Comparison of ENCODE assay signal across 8 cellular contexts in the genomic region with DNA sequence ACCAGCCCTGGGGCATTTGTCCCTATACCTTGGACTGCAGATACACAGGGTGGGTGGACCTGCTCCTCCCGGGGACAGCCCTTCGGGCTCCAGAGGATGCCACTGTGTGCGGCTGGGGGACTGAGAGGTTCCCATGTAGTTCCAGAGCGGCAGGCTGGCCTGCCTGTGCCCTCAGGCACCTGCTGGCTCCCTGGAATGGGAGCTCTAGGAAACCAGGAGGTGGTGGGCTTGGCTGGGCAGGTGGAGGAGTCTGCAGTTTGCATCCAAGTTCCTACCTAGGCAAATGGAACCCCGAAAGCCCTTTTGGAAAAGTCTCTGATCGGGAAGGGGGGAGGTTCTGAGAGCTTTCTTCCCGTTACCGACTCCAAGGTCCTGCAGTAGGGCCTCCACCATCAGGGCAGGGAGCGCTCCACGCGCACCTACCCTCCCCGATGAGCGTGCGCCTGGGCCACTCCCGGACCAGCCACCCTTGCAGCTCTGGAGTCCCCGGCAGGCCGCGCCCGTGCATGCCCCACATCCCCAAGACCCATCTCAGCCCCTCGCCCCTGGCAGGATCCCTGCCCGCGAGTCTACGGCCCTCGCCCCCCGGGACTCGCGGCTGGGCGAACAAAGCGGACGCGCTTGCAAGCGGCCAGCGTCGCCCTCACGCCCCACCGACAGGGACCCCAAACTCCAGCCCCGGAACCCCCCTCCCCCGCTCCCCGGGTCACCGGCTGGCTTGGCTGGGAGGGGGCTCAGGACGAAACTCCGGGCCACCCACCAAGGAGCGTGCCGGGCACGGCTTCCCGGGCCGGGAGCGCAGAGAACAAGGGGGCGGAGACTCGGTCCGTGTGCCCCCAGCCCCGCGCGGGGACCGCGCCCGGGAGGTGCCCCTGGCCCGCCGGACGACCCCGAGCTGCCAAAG. TPM values are rescaled to one million over a fixed set of nuclear protein-coding genes. Genes with fewer than 3 reads are reported as not detected.
A peak's percentile ranks its signal among the peaks of the same experiment; 100 is the strongest.
DNase-seq lines count a peak whose midpoint lies in the region; ATAC-seq, FAIRE-seq and TF ChIP-seq lines count a peak whose summit lies in the region.

No MANE protein-coding gene starts in this region.

- no peaks in the 10 kb centered on the region for H3K36me3 ChIP-seq in PC-3 (ENCODE audit: low read depth, low read length)
- no peaks in the 10 kb centered on the region for H3K36me3 ChIP-seq in endothelial cell of umbilical vein (ENCODE audit: control insufficient read depth in 2 of 2, extremely low read depth in 1 of 2, insufficient read depth in 2 of 2, low read length in 2 of 2)

- CTCF ChIA-PET in PC-3 (lab: Charles Lee) (interaction anchor here (0.6 kb wide), 2 partner anchors 41 to 332 kb away, joined by 3 read pairs; a partner anchor contains a TSS), endothelial cell of umbilical vein (lab: Charles Lee) (interaction anchor here (0.7 to 2.3 kb wide), 8 partner anchors 13 to 96 kb away, joined by 3 to 7 read pairs (median 4); no protein-coding TSS in a partner anchor)

- no peaks in the 10 kb centered on the region for H4K20me1 ChIP-seq in PC-3 (ENCODE audit: low read length)
- no peaks in the 10 kb centered on the region for H4K20me1 ChIP-seq in endothelial cell of umbilical vein (replicated peaks; ENCODE audit: control insufficient read depth, extremely low read depth, insufficient read depth, low read length)

- H3K9me3 ChIP-seq in PC-3 (ENCODE audit: low read length) (no peaks in the 10 kb centered on the region), endothelial cell of umbilical vein (replicated peaks; ENCODE audit: control insufficient read depth, insufficient read depth, low read length) (no peaks in the 10 kb centered on the region)

- no peaks in the 10 kb centered on the region for H3K9me3 Mint-ChIP-seq in nephron

- peak overlapping the region in 1 of 3 experiments; percentile 50 for H3K27ac Mint-ChIP-seq in nephron

- H3K4me1 Mint-ChIP-seq in nephron, result peaks cover 30% of the 10 kb centered on the region

- dilution Hi-C loops in endothelial cell of umbilical vein (cut with MboI; ENCODE audit: extremely low pct_ligation_motif_present, low sequenced_read_pairs), result no loop called here

- peaks cover 35% of the 10 kb centered on the region for H3K4me1 ChIP-seq in PC-3 (ENCODE audit: insufficient read depth, low read length)
- H3K4me1 ChIP-seq in endothelial cell of umbilical vein (ENCODE audit: control insufficient read depth, extremely low read depth, insufficient read depth, low read length), result peaks cover 37% of the 10 kb centered on the region

- BruUV-seq in PC-3 (replicated peaks; lab: Mats Ljungman, UMichigan), result no TSS peak
- BruUV-seq in endothelial cell of umbilical vein (replicated peaks; lab: Mats Ljungman, UMichigan), result no TSS peak

- H3K4me3 Mint-ChIP-seq in nephron, result peak overlapping the region; percentile 84 to 86 (median 85)

- peak overlapping the region; percentile 60 for H3K9ac ChIP-seq in PC-3 (ENCODE audit: low read length)
- peak overlapping the region; percentile 38 for H3K9ac ChIP-seq in endothelial cell of umbilical vein (replicated peaks; ENCODE audit: extremely low read depth, insufficient read depth, low read length)

- H3K4me2 ChIP-seq in PC-3 (ENCODE audit: low read length) (peak overlapping the region; percentile 97), endothelial cell of umbilical vein (ENCODE audit: insufficient read depth, low read length) (peak overlapping the region; percentile 47)

- no peaks in the 10 kb centered on the region for H3F3A ChIP-seq in PC-3 (ENCODE audit: low read length, unreplicated experiment)

- no peak for TF ChIP-seq CTCF in PC-3 (conservative IDR thresholded peaks at IDR 0.05; ENCODE audit: low read depth, low read length)
- no peak for TF ChIP-seq CTCF in endothelial cell of umbilical vein (IDR thresholded peaks at IDR 0.05; ENCODE audit: extremely low read depth in 1 of 2, insufficient read depth in 1 of 2, low read depth in 1 of 2, low read length in 2 of 2)
- no peak for TF ChIP-seq CTCF in nephron (IDR thresholded peaks at IDR 0.05; ENCODE audit: unreplicated experiment in 3 of 3)

- ATAC-seq in PC-3 (peak; percentile 44), HG02571 (IDR thresholded peaks at IDR 0.05; ENCODE audit: unreplicated experiment) (no peak), GM18519 (IDR thresholded peaks at IDR 0.05; ENCODE audit: low FRiP score, unreplicated experiment) (no peak)

- DNase-seq in PC-3, result peak; percentile 29
- DNase-seq in endothelial cell of umbilical vein (ENCODE audit: low read depth, low spot score), result peak; percentile 30
- DNase-seq in GM19240 (ENCODE audit: insufficient read length, low spot score), result no peak
- DNase-seq in SKM-1 (lab: John Stamatoyannopoulos, UW; ENCODE audit: unreplicated experiment), result no peak

- TF ChIP-seq POLR2A in endothelial cell of umbilical vein (IDR thresholded peaks at IDR 0.05; ENCODE audit: low read depth, low read length), result peak; percentile 5

- H3K27ac ChIP-seq in PC-3 (ENCODE audit: low read length) (no peak overlapping the region), endothelial cell of umbilical vein (ENCODE audit: insufficient read depth, low read depth, low read length) (no peak overlapping the region)

- no peaks in the 10 kb centered on the region for H3K9me2 ChIP-seq in PC-3 (replicated peaks; ENCODE audit: low read length)

- H3K9me1 ChIP-seq in endothelial cell of umbilical vein (replicated peaks; ENCODE audit: control insufficient read depth, extremely low read depth, insufficient read depth, low read length), result no peaks in the 10 kb centered on the region

- peak; percentile 28 for FAIRE-seq in endothelial cell of umbilical vein (lab: Jason Lieb, UNC)

- H3K36me3 Mint-ChIP-seq in nephron (ENCODE audit: low read depth), result no peaks in the 10 kb centered on the region

- H3K27me3 ChIP-seq in PC-3 (ENCODE audit: low read length), result no peaks in the 10 kb centered on the region
- no peaks in the 10 kb centered on the region for H3K27me3 ChIP-seq in endothelial cell of umbilical vein (ENCODE audit: control insufficient read depth in 2 of 2, insufficient read depth in 2 of 2, low read length in 2 of 2)

- H3K4me3 ChIP-seq in GM08714 (ENCODE audit: low read length) (peak overlapping the region; percentile 61), PC-3 (ENCODE audit: low read length) (peak overlapping the region; percentile 73), endothelial cell of umbilical vein (replicated peaks in 1 of 3; ENCODE audit: insufficient read depth in 1 of 3, low read depth in 1 of 3, low read length in 3 of 3) (peak overlapping the region; percentile 46 to 81 (median 66))

- H3K79me2 ChIP-seq in PC-3 (ENCODE audit: low read length) (peaks cover 20% of the 10 kb centered on the region), endothelial cell of umbilical vein (ENCODE audit: control insufficient read depth, insufficient read depth, low read length) (peaks cover 8% of the 10 kb centered on the region)

- peak overlapping the region; percentile 76 for H2AFZ ChIP-seq in PC-3 (ENCODE audit: low read length)
- peak overlapping the region; percentile 74 for H2AFZ ChIP-seq in endothelial cell of umbilical vein (ENCODE audit: low read depth, low read length)

- POLR2A ChIA-PET in PC-3 (lab: Charles Lee; ENCODE audit: unreplicated experiment) (no interaction called here), endothelial cell of umbilical vein (lab: Charles Lee) (interaction anchor here (0.7 kb wide), 1 partner anchor 46 kb away, joined by 3 read pairs; no protein-coding TSS in a partner anchor)

- intact Hi-C loops in PC-3 (cut with micrococcal nuclease), result no loop called here
- intact Hi-C loops in endothelial cell of umbilical vein (cut with micrococcal nuclease), result loop anchor here (2.0 kb wide), 1 partner anchor 70 kb away; a partner anchor contains a TSS

- H3K27me3 Mint-ChIP-seq in nephron (ENCODE audit: low read depth), result peaks cover 51% of the 10 kb centered on the region

TF ChIP-seq in endothelial cell of umbilical vein, 7 proteins besides CTCF, POLR2A, EP300 and RAD21:
- TF ChIP-seq FOS (IDR thresholded peaks at IDR 0.05; ENCODE audit: borderline replicate concordance, insufficient read depth, low read length), result no peak
- TF ChIP-seq POLR2AphosphoS5 (IDR thresholded peaks at IDR 0.05; ENCODE audit: insufficient read depth, low read depth, low read length), result no peak
- no peak for TF ChIP-seq GATA2 (IDR thresholded peaks at IDR 0.05; ENCODE audit: insufficient read depth, insufficient read length, low read depth, low read length)
- TF ChIP-seq, protein P1, sequence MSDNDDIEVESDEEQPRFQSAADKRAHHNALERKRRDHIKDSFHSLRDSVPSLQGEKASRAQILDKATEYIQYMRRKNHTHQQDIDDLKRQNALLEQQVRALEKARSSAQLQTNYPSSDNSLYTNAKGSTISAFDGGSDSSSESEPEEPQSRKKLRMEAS (IDR thresholded peaks at IDR 0.05; ENCODE audit: insufficient read depth, insufficient read length), result no peak
- TF ChIP-seq EZH2 (IDR thresholded peaks at IDR 0.05; ENCODE audit: borderline replicate concordance, low read depth, low read length, severe bottlenecking), result no peak
- no peak for TF ChIP-seq JUN (IDR thresholded peaks at IDR 0.05; ENCODE audit: borderline replicate concordance, insufficient read depth, insufficient read length, low read depth)
- no peak for TF ChIP-seq MYC (IDR thresholded peaks at IDR 0.05; ENCODE audit: low read depth, low read length)

RNA-seq across cellular contexts. Expression of a gene that starts 0.7 kb away (rescaled TPM):
- 19.2 and 21.1 TPM in 2 replicates for total RNA-seq in PC-3 (2014; rRNA removed)
- 28.2 and 33.6 TPM in 2 replicates for total RNA-seq in endothelial cell of umbilical vein
- 45.7 and 54.7 TPM in 2 replicates for polyA plus RNA-seq in endothelial cell of umbilical vein
- 35.7 and 43.8 TPM in 2 replicates for polyA plus RNA-seq in endothelial cell of umbilical vein (2011; cell fraction: cytosol; rRNA removed)
- polyA plus RNA-seq in endothelial cell of umbilical vein (2011; cell fraction: nucleus; rRNA removed), result 14.7 and 17.6 TPM in 2 replicates
- polyA plus RNA-seq in endothelial cell of umbilical vein (2012), result 35.8 and 43.3 TPM in 2 replicates
- 17.0 and 21.8 TPM in 2 replicates for polyA minus RNA-seq in endothelial cell of umbilical vein
- 4.5 TPM for polyA minus RNA-seq in endothelial cell of umbilical vein (2011; cell fraction: cytosol; rRNA and poly(A)+ RNA removed)
- polyA minus RNA-seq in endothelial cell of umbilical vein (2011; cell fraction: nucleus; rRNA and poly(A)+ RNA removed), result 4.8 and 7.1 TPM in 2 replicates

RNA-seq across cellular contexts. Expression of a gene that starts 58.6 kb away (rescaled TPM):
- total RNA-seq in PC-3 (2014; rRNA removed), result not detected in 2 replicates
- not detected in 2 replicates for total RNA-seq in endothelial cell of umbilical vein
- polyA plus RNA-seq in endothelial cell of umbilical vein, result not detected in 2 replicates
- polyA plus RNA-seq in endothelial cell of umbilical vein (2011; cell fraction: cytosol; rRNA removed), result not detected in 2 replicates
- polyA plus RNA-seq in endothelial cell of umbilical vein (2011; cell fraction: nucleus; rRNA removed), result not detected in 2 replicates
- polyA plus RNA-seq in endothelial cell of umbilical vein (2012), result not detected in 2 replicates
- polyA minus RNA-seq in endothelial cell of umbilical vein, result not detected in 2 replicates
- polyA minus RNA-seq in endothelial cell of umbilical vein (2011; cell fraction: cytosol; rRNA and poly(A)+ RNA removed), result not detected
- polyA minus RNA-seq in endothelial cell of umbilical vein (2011; cell fraction: nucleus; rRNA and poly(A)+ RNA removed), result not detected in 2 replicates

Comparison
In these comparisons a context has a peak if more than half of its experiments do, and no peak if none do; other contexts are left out.
1. DNase-seq: peak in PC-3 (single experiment) and endothelial cell of umbilical vein (single experiment); none in GM19240 (single experiment) and SKM-1 (single experiment).
2. Peak in every context shown above with its lines, with median percentiles within 50 percentile points of each other: H3K4me3 ChIP-seq.